In the genomic region with DNA sequence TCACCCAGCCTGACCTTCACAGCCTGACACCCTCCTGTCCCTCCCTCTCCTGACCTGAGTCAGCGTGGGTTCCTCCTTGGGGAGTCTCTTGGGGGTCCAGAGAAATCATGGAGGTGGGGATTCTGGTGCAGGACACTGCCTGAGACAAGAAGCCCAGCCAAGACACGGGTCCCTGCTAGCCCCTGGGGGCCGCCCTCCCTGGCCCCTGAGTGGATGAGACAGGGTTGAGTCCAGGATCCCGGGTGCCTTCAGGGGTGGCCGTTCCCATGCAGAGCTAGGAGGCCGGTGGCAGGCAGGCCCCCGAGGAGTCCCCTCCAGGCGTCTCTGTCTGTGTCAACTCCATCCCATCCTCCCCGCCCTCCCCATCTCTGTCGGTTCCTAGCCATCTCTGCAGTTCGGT, we compare ENCODE assay signal across 10 cellular contexts. TPM values are rescaled to one million over a fixed set of nuclear protein-coding genes. Genes with fewer than 3 reads are reported as not detected.
DNase-seq lines count a peak whose midpoint lies in the region; ATAC-seq and TF ChIP-seq lines count a peak whose summit lies in the region.
"Had no signal": no experiment of that assay in that cellular context is flagged by ENCODE, and none has a peak within 500 bp of the region (broad histone marks: within the 10 kb centered on the region; RNA-seq: fewer than 3 reads in every experiment).

No MANE protein-coding gene starts in this region.

- H3K4me3 Mint-ChIP-seq in T-helper 2 cell treated with Interferon-gamma antibody and Interleukin-4, amounts not matched to agents 5 μg/mL and 100 μg/mL, for 36 hours, result peak overlapping the region; percentile 88
- peak overlapping the region; percentile 83 to 88 (median 85) for H3K4me3 Mint-ChIP-seq in T-cell

- H3K27me3 ChIP-seq in fibroblast of lung (ENCODE audit: control insufficient read depth, insufficient read depth, low read length) (no peaks in the 10 kb centered on the region), gastrocnemius medialis (no peaks in the 10 kb centered on the region)

- H3K4me3 ChIP-seq in fibroblast of lung (replicated peaks in 1 of 4; ENCODE audit: control extremely low read depth in 1 of 4, insufficient read depth in 1 of 4, low read depth in 3 of 4, low read length in 4 of 4) (peak overlapping the region in 2 of 4 experiments; percentile 88), gastrocnemius medialis (peak overlapping the region; percentile 15 to 97 (median 86))

- POLR2A ChIA-PET in T-cell (lab: Charles Lee), result no interaction called here

- peaks cover 22% of the 10 kb centered on the region for H3K4me1 Mint-ChIP-seq in T-helper 2 cell treated with Interferon-gamma antibody and Interleukin-4, amounts not matched to agents 5 μg/mL and 100 μg/mL, for 36 hours (ENCODE audit: low read depth)
- peaks cover 27 to 32% (median 31%) of the 10 kb centered on the region in 3 donors for H3K4me1 Mint-ChIP-seq in T-cell

- H2AFZ ChIP-seq in fibroblast of lung (ENCODE audit: low read length), result no peak overlapping the region

- no peaks in the 10 kb centered on the region for H4K20me1 ChIP-seq in fibroblast of lung (ENCODE audit: control insufficient read depth, extremely low read depth, insufficient read depth, low read length)

- TF ChIP-seq POLR2A in gastrocnemius medialis (IDR thresholded peaks at IDR 0.05), result no peak

- in situ Hi-C loops in gastrocnemius medialis (cut with MboI; ENCODE audit: low sequenced_read_pairs in 4 of 4), result no loop called here

- peak overlapping the region; percentile 89 for H3K27ac Mint-ChIP-seq in T-helper 2 cell treated with Interferon-gamma antibody and Interleukin-4, amounts not matched to agents 5 μg/mL and 100 μg/mL, for 36 hours
- peak overlapping the region; percentile 61 to 78 for H3K27ac Mint-ChIP-seq in T-cell

- peaks cover 3% of the 10 kb centered on the region for H3K27me3 Mint-ChIP-seq in T-helper 2 cell treated with Interferon-gamma antibody and Interleukin-4, amounts not matched to agents 5 μg/mL and 100 μg/mL, for 36 hours (ENCODE audit: low read depth)
- no peaks in the 10 kb centered on the region for H3K27me3 Mint-ChIP-seq in T-cell

- intact Hi-C loops in gastrocnemius medialis (cut with DNase I; ENCODE audit: low total_unique reads), result loop anchor here (10.0 kb wide), 1 partner anchor 610 kb away; the partner anchor contains the start of gene ZNF414

- H3K79me2 ChIP-seq in fibroblast of lung (ENCODE audit: control insufficient read depth, insufficient read depth, low read length), result peaks cover 29% of the 10 kb centered on the region

- H3K9me3 ChIP-seq in fibroblast of lung (ENCODE audit: control insufficient read depth, insufficient read depth, low read depth, low read length), result no peaks in the 10 kb centered on the region
- H3K9me3 ChIP-seq in gastrocnemius medialis, result no peaks in the 10 kb centered on the region

- H3K9me3 Mint-ChIP-seq in T-helper 2 cell treated with Interferon-gamma antibody and Interleukin-4, amounts not matched to agents 5 μg/mL and 100 μg/mL, for 36 hours, result no peaks in the 10 kb centered on the region
- no peaks in the 10 kb centered on the region for H3K9me3 Mint-ChIP-seq in T-cell

- H3K4me2 ChIP-seq in fibroblast of lung (ENCODE audit: extremely low read depth, insufficient read depth, low read length), result peak overlapping the region; percentile 95

- H3K4me1 ChIP-seq in fibroblast of lung (ENCODE audit: control insufficient read depth, extremely low read depth, insufficient read depth, low read length) (peaks cover 6% of the 10 kb centered on the region), gastrocnemius medialis (peaks cover 22 to 36% of the 10 kb centered on the region in 2 donors)

- H3K27ac ChIP-seq in fibroblast of lung (ENCODE audit: insufficient read depth, low read length), result no peak overlapping the region
- no peak overlapping the region for H3K27ac ChIP-seq in gastrocnemius medialis

- DNase-seq in T-helper 2 cell treated with Interferon-gamma antibody and Interleukin-4, amounts not matched to agents 5 μg/mL and 100 μg/mL, for 36 hours (ENCODE audit: low spot score), result no peak
- DNase-seq in T-helper 2 cell (no peak), T-cell (no peak), fibroblast of lung (ENCODE audit: low read depth in 2 of 2) (no peak), gastrocnemius medialis (no peak), NCI-H1930 (lab: John Stamatoyannopoulos, UW) (no peak)
- DNase-seq in stimulated activated CD4-positive, alpha-beta T cell treated with anti-CD3 and anti-CD28 coated beads, Interleukin-4, amount 100 ng/mL, for 4 hours, result no peak
- no peak for DNase-seq in effector CD8-positive, alpha-beta T cell (lab: John Stamatoyannopoulos, UW)
- DNase-seq: NCI-H1417 treated with DMSO at 0.1 percent for 48 hours, T1000 had no signal

- H3K9ac ChIP-seq in fibroblast of lung (ENCODE audit: insufficient read depth, low read length), result peak overlapping the region; percentile 20

- ATAC-seq in T-cell (replicated peaks in 1 of 4) (no peak), gastrocnemius medialis (no peak)

- H3K36me3 ChIP-seq in fibroblast of lung (ENCODE audit: control insufficient read depth, insufficient read depth, low read length) (peaks cover 11% of the 10 kb centered on the region), gastrocnemius medialis (peaks cover 0 to 20% of the 10 kb centered on the region in 2 donors)

- CTCF ChIA-PET in T-cell (lab: Charles Lee), result no interaction called here

- TF ChIP-seq CTCF in fibroblast of lung (conservative IDR thresholded peaks at IDR 0.05 in 1 of 2, IDR thresholded peaks at IDR 0.05 in 1 of 2; ENCODE audit: low read depth in 1 of 2, low read length in 2 of 2) (no peak), gastrocnemius medialis (IDR thresholded peaks at IDR 0.05 in 4 of 5, conservative IDR thresholded peaks at IDR 0.05 in 1 of 5) (no peak)

- peaks cover 12% of the 10 kb centered on the region for H3K36me3 Mint-ChIP-seq in T-helper 2 cell treated with Interferon-gamma antibody and Interleukin-4, amounts not matched to agents 5 μg/mL and 100 μg/mL, for 36 hours (ENCODE audit: low read depth)
- peaks cover 7% of the 10 kb centered on the region for H3K36me3 Mint-ChIP-seq in T-cell

RNA-seq across cellular contexts. Expression of gene MAP2K7, which starts 1.6 kb away (rescaled TPM):
- total RNA-seq in T-cell, result 10 to 100 TPM; 68.1 to 93.1 (median 73.5) TPM
- 8.7 and 10.4 TPM in 2 replicates for total RNA-seq in fibroblast of lung
- polyA plus RNA-seq in fibroblast of lung, result 7.8 and 8.5 TPM in 2 replicates
- polyA plus RNA-seq in fibroblast of lung (2012), result 15.5 and 15.8 TPM in 2 replicates
- polyA minus RNA-seq in fibroblast of lung (ENCODE audit: low replicate concordance), result 8.6 and 19.5 TPM in 2 replicates
- total RNA-seq in gastrocnemius medialis, result 10 to 100 TPM; 17.7 to 41.7 (median 32.9) TPM

RNA-seq across cellular contexts. Expression of gene TGFBR3L, which starts 9.3 kb away (rescaled TPM):
- total RNA-seq in T-cell (1 to 10 TPM in 3 of 5 donors, under 1 TPM in 2; 0.76 to 4.5 (median 1.3) TPM), fibroblast of lung (1.0 and 1.3 TPM in 2 replicates), gastrocnemius medialis (1 to 10 TPM in 2 of 4 donors, under 1 TPM in 1, not detected in 1; 0.62 to 2.6 (median 1.5) TPM)
- polyA plus RNA-seq in fibroblast of lung, result 0.35 TPM in 1 of 2 replicates, not detected in the other
- 2.0 and 5.7 TPM in 2 replicates for polyA plus RNA-seq in fibroblast of lung (2012)
- polyA minus RNA-seq in fibroblast of lung (ENCODE audit: low replicate concordance), result not detected in 2 replicates

RNA-seq across cellular contexts. Expression of gene SNAPC2, which starts 14.8 kb away (rescaled TPM):
- total RNA-seq in T-cell (10 to 100 TPM in 4 of 5 donors, 1 to 10 TPM in 1; 9.0 to 22.9 (median 18.6) TPM), fibroblast of lung (11.4 and 12.8 TPM in 2 replicates), gastrocnemius medialis (10 to 100 TPM in 1 of 4 donors, 1 to 10 TPM in 3; 4.6 to 10.9 (median 7.1) TPM)
- 13.4 and 15.6 TPM in 2 replicates for polyA plus RNA-seq in fibroblast of lung
- 25.5 and 41.2 TPM in 2 replicates for polyA plus RNA-seq in fibroblast of lung (2012)
- 27.1 and 28.7 TPM in 2 replicates for polyA minus RNA-seq in fibroblast of lung (ENCODE audit: low replicate concordance)

RNA-seq across cellular contexts. Expression of gene LRRC8E, which starts 17.0 kb away (rescaled TPM):
- total RNA-seq in T-cell, result under 1 TPM in 1 of 5 donors, not detected in 4; 0.06 TPM
- 2.6 and 3.0 TPM in 2 replicates for total RNA-seq in fibroblast of lung
- polyA plus RNA-seq in fibroblast of lung, result 3.5 and 3.7 TPM in 2 replicates
- 3.2 and 4.7 TPM in 2 replicates for polyA plus RNA-seq in fibroblast of lung (2012)
- polyA minus RNA-seq in fibroblast of lung (ENCODE audit: low replicate concordance), result 8.0 and 8.4 TPM in 2 replicates
- 1 to 10 TPM in 1 of 4 donors, not detected in 3; 2.1 TPM for total RNA-seq in gastrocnemius medialis

RNA-seq across cellular contexts. Expression of gene CTXN1, which starts 20.6 kb away (rescaled TPM):
- total RNA-seq in T-cell (under 1 TPM in 4 of 5 donors, not detected in 1; 0.19 to 0.47 (median 0.30) TPM), fibroblast of lung (0.66 and 0.77 TPM in 2 replicates), gastrocnemius medialis (not detected)
- polyA plus RNA-seq in fibroblast of lung, result 0.85 and 1.1 TPM in 2 replicates
- 4.9 and 9.1 TPM in 2 replicates for polyA plus RNA-seq in fibroblast of lung (2012)
- polyA minus RNA-seq in fibroblast of lung (ENCODE audit: low replicate concordance), result 0.93 and 1.6 TPM in 2 replicates
